ENCODE assay signal across 1 cellular context in the genomic region with DNA sequence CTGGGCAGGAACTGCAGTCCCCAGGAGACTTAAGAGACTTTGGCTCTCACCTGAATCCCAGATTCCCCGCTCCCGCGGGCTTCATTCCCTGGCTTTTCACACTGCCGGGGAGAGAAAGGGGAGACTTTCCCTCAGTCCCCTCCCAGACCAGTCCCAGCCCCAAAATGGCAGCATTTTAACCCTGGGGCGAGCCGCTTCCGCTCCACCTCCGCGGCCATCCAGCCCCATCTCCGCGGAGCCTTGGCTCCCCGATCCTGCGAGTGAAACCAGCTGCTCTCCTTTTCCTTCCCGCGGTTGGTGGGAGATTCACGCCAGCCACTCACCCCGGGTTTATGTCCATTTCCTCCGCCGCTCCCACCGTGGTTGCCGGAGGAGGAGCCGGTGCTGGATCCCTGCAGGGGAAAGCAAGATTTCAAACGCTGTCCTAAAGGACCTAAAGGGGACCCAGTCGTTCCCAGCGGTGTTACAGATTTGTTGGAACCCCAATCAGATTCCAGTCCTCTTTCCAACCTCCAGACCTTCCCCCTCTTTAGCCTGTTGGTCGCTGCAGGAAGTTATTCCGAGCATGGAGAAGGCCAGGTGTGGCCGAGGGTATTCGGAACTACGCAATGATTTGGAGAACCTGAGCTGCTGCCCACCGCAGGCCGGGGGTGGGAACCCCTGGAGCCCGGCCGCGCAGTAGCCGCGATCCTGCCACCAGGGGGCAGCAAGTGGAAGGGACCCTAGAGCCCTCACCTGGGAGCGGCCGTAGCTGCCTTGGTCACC.
A peak's percentile ranks its signal among the peaks of the same experiment; 100 is the strongest.
TF ChIP-seq lines count a peak whose summit lies in the region.

No MANE protein-coding gene starts in this region.

TF ChIP-seq in WTC11, 78 proteins besides CTCF, POLR2A, EP300 and RAD21 (continued from another document):
- TF ChIP-seq, protein P1, sequence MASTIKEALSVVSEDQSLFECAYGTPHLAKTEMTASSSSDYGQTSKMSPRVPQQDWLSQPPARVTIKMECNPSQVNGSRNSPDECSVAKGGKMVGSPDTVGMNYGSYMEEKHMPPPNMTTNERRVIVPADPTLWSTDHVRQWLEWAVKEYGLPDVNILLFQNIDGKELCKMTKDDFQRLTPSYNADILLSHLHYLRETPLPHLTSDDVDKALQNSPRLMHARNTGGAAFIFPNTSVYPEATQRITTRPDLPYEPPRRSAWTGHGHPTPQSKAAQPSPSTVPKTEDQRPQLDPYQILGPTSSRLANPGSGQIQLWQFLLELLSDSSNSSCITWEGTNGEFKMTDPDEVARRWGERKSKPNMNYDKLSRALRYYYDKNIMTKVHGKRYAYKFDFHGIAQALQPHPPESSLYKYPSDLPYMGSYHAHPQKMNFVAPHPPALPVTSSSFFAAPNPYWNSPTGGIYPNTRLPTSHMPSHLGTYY (CRISPR knock-in tag; IDR thresholded peaks at IDR 0.05) = peak; percentile 12; the same call in 1 of the 2 replicates
- TF ChIP-seq TP53 (CRISPR knock-in tag; IDR thresholded peaks at IDR 0.05) = peak; percentile 40; the same call in 1 of the 2 replicates
- TF ChIP-seq, protein P2, sequence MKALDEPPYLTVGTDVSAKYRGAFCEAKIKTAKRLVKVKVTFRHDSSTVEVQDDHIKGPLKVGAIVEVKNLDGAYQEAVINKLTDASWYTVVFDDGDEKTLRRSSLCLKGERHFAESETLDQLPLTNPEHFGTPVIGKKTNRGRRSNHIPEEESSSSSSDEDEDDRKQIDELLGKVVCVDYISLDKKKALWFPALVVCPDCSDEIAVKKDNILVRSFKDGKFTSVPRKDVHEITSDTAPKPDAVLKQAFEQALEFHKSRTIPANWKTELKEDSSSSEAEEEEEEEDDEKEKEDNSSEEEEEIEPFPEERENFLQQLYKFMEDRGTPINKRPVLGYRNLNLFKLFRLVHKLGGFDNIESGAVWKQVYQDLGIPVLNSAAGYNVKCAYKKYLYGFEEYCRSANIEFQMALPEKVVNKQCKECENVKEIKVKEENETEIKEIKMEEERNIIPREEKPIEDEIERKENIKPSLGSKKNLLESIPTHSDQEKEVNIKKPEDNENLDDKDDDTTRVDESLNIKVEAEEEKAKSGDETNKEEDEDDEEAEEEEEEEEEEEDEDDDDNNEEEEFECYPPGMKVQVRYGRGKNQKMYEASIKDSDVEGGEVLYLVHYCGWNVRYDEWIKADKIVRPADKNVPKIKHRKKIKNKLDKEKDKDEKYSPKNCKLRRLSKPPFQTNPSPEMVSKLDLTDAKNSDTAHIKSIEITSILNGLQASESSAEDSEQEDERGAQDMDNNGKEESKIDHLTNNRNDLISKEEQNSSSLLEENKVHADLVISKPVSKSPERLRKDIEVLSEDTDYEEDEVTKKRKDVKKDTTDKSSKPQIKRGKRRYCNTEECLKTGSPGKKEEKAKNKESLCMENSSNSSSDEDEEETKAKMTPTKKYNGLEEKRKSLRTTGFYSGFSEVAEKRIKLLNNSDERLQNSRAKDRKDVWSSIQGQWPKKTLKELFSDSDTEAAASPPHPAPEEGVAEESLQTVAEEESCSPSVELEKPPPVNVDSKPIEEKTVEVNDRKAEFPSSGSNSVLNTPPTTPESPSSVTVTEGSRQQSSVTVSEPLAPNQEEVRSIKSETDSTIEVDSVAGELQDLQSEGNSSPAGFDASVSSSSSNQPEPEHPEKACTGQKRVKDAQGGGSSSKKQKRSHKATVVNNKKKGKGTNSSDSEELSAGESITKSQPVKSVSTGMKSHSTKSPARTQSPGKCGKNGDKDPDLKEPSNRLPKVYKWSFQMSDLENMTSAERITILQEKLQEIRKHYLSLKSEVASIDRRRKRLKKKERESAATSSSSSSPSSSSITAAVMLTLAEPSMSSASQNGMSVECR (CRISPR knock-in tag; IDR thresholded peaks at IDR 0.05; ENCODE audit: borderline replicate concordance) = peak; percentile 72; the same call in 1 of the 2 replicates
- no peak for TF ChIP-seq FOXJ3 (CRISPR knock-in tag; IDR thresholded peaks at IDR 0.05; ENCODE audit: borderline replicate concordance)
- 0 out of 2 replicates have a peak, but pooled peaks have one; percentile 21 for TF ChIP-seq SMAD4 (CRISPR knock-in tag; IDR thresholded peaks at IDR 0.05)
- no peak for TF ChIP-seq RORB (CRISPR knock-in tag; IDR thresholded peaks at IDR 0.05)
- TF ChIP-seq ZNF396 (CRISPR knock-in tag; IDR thresholded peaks at IDR 0.05; ENCODE audit: borderline replicate concordance) = no peak
- no peak for TF ChIP-seq ELF4 (CRISPR knock-in tag; IDR thresholded peaks at IDR 0.05; ENCODE audit: low read depth)
- TF ChIP-seq EMX1 (CRISPR knock-in tag; IDR thresholded peaks at IDR 0.05) = 0 out of 2 replicates have a peak, but pooled peaks have one; percentile 57
- peak; percentile 97; the same call in 1 of the 2 replicates for TF ChIP-seq TEAD1 (CRISPR knock-in tag; IDR thresholded peaks at IDR 0.05)
- TF ChIP-seq, protein P3, sequence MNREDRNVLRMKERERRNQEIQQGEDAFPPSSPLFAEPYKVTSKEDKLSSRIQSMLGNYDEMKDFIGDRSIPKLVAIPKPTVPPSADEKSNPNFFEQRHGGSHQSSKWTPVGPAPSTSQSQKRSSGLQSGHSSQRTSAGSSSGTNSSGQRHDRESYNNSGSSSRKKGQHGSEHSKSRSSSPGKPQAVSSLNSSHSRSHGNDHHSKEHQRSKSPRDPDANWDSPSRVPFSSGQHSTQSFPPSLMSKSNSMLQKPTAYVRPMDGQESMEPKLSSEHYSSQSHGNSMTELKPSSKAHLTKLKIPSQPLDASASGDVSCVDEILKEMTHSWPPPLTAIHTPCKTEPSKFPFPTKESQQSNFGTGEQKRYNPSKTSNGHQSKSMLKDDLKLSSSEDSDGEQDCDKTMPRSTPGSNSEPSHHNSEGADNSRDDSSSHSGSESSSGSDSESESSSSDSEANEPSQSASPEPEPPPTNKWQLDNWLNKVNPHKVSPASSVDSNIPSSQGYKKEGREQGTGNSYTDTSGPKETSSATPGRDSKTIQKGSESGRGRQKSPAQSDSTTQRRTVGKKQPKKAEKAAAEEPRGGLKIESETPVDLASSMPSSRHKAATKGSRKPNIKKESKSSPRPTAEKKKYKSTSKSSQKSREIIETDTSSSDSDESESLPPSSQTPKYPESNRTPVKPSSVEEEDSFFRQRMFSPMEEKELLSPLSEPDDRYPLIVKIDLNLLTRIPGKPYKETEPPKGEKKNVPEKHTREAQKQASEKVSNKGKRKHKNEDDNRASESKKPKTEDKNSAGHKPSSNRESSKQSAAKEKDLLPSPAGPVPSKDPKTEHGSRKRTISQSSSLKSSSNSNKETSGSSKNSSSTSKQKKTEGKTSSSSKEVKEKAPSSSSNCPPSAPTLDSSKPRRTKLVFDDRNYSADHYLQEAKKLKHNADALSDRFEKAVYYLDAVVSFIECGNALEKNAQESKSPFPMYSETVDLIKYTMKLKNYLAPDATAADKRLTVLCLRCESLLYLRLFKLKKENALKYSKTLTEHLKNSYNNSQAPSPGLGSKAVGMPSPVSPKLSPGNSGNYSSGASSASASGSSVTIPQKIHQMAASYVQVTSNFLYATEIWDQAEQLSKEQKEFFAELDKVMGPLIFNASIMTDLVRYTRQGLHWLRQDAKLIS (CRISPR knock-in tag; IDR thresholded peaks at IDR 0.05; ENCODE audit: borderline replicate concordance) = peak; percentile 27; the same call in 1 of the 2 replicates
- TF ChIP-seq, protein P4, sequence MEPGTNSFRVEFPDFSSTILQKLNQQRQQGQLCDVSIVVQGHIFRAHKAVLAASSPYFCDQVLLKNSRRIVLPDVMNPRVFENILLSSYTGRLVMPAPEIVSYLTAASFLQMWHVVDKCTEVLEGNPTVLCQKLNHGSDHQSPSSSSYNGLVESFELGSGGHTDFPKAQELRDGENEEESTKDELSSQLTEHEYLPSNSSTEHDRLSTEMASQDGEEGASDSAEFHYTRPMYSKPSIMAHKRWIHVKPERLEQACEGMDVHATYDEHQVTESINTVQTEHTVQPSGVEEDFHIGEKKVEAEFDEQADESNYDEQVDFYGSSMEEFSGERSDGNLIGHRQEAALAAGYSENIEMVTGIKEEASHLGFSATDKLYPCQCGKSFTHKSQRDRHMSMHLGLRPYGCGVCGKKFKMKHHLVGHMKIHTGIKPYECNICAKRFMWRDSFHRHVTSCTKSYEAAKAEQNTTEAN (CRISPR knock-in tag; IDR thresholded peaks at IDR 0.05) = peak; percentile 49; the same call in 1 of the 2 replicates
- TF ChIP-seq, protein P5, sequence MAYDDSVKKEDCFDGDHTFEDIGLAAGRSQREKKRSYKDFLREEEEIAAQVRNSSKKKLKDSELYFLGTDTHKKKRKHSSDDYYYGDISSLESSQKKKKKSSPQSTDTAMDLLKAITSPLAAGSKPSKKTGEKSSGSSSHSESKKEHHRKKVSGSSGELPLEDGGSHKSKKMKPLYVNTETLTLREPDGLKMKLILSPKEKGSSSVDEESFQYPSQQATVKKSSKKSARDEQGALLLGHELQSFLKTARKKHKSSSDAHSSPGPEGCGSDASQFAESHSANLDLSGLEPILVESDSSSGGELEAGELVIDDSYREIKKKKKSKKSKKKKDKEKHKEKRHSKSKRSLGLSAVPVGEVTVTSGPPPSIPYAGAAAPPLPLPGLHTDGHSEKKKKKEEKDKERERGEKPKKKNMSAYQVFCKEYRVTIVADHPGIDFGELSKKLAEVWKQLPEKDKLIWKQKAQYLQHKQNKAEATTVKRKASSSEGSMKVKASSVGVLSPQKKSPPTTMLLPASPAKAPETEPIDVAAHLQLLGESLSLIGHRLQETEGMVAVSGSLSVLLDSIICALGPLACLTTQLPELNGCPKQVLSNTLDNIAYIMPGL (CRISPR knock-in tag; IDR thresholded peaks at IDR 0.05) = peak; percentile 85
TF ChIP-seq in WTC11: peak in this region for 15.
